1 cellular context compared by ENCODE assay signal in genomic region chr12:114319422-114319821, GRCh38.
TF ChIP-seq lines count a peak whose summit lies in the region.

No MANE protein-coding gene starts in this region.

TF ChIP-seq in H1, 55 proteins besides CTCF, POLR2A, EP300 and RAD21 (continued from another document):
- TF ChIP-seq HDAC6 (IDR thresholded peaks at IDR 0.05; ENCODE audit: low read depth, low read length): no peak
- TF ChIP-seq MAX (IDR thresholded peaks at IDR 0.05): no peak
- TF ChIP-seq NRF1 (IDR thresholded peaks at IDR 0.05; ENCODE audit: low read depth, low read length): no peak
- TF ChIP-seq KDM1A (IDR thresholded peaks at IDR 0.05; ENCODE audit: borderline replicate concordance, low read length): no peak
- no peak for TF ChIP-seq GABPA (IDR thresholded peaks at IDR 0.05; ENCODE audit: borderline replicate concordance, insufficient read depth, low read length)
- TF ChIP-seq RNF2 (IDR thresholded peaks at IDR 0.05; ENCODE audit: borderline replicate concordance, low read depth, low read length, missing control alignments, poor library complexity, severe bottlenecking): no peak
- no peak for TF ChIP-seq CREB1 (IDR thresholded peaks at IDR 0.05)
- no peak for TF ChIP-seq RXRA (IDR thresholded peaks at IDR 0.05; ENCODE audit: insufficient read depth, low read depth, low read length)
- TF ChIP-seq GTF2F1 (IDR thresholded peaks at IDR 0.05; ENCODE audit: borderline replicate concordance, low read depth, low read length): no peak
- no peak for TF ChIP-seq CTBP2 (IDR thresholded peaks at IDR 0.05; ENCODE audit: borderline replicate concordance, insufficient read depth, insufficient read length, low read length)
- TF ChIP-seq, protein P1, sequence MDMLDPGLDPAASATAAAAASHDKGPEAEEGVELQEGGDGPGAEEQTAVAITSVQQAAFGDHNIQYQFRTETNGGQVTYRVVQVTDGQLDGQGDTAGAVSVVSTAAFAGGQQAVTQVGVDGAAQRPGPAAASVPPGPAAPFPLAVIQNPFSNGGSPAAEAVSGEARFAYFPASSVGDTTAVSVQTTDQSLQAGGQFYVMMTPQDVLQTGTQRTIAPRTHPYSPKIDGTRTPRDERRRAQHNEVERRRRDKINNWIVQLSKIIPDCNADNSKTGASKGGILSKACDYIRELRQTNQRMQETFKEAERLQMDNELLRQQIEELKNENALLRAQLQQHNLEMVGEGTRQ (IDR thresholded peaks at IDR 0.05; ENCODE audit: low read length): no peak
- no peak for TF ChIP-seq BACH1 (IDR thresholded peaks at IDR 0.05; ENCODE audit: low read length)
- TF ChIP-seq CEBPB (IDR thresholded peaks at IDR 0.05; ENCODE audit: low read depth, low read length): no peak
- TF ChIP-seq ASH2L (IDR thresholded peaks at IDR 0.05; ENCODE audit: low read length): no peak
- TF ChIP-seq SP4 (IDR thresholded peaks at IDR 0.05; ENCODE audit: low read length): no peak
- no peak for TF ChIP-seq NANOG (IDR thresholded peaks at IDR 0.05; ENCODE audit: insufficient read depth, low read depth, low read length, poor library complexity, severe bottlenecking)
- no peak for TF ChIP-seq SP1 (IDR thresholded peaks at IDR 0.05; ENCODE audit: low read depth, low read length)
